ENCODE assay signal across 1 cellular context in genomic region chr14:95455246-95455645, GRCh38.
TF ChIP-seq lines count a peak whose summit lies in the region.

No MANE protein-coding gene starts in this region.

TF ChIP-seq in GM23338, 12 proteins besides CTCF, POLR2A, EP300 and RAD21 (continued from another document):
- TF ChIP-seq, protein P1, sequence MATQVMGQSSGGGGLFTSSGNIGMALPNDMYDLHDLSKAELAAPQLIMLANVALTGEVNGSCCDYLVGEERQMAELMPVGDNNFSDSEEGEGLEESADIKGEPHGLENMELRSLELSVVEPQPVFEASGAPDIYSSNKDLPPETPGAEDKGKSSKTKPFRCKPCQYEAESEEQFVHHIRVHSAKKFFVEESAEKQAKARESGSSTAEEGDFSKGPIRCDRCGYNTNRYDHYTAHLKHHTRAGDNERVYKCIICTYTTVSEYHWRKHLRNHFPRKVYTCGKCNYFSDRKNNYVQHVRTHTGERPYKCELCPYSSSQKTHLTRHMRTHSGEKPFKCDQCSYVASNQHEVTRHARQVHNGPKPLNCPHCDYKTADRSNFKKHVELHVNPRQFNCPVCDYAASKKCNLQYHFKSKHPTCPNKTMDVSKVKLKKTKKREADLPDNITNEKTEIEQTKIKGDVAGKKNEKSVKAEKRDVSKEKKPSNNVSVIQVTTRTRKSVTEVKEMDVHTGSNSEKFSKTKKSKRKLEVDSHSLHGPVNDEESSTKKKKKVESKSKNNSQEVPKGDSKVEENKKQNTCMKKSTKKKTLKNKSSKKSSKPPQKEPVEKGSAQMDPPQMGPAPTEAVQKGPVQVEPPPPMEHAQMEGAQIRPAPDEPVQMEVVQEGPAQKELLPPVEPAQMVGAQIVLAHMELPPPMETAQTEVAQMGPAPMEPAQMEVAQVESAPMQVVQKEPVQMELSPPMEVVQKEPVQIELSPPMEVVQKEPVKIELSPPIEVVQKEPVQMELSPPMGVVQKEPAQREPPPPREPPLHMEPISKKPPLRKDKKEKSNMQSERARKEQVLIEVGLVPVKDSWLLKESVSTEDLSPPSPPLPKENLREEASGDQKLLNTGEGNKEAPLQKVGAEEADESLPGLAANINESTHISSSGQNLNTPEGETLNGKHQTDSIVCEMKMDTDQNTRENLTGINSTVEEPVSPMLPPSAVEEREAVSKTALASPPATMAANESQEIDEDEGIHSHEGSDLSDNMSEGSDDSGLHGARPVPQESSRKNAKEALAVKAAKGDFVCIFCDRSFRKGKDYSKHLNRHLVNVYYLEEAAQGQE (IDR thresholded peaks at IDR 0.05; ENCODE audit: unreplicated experiment): no peak
- no peak for TF ChIP-seq JUNB (IDR thresholded peaks at IDR 0.05; ENCODE audit: unreplicated experiment)
